8 cellular contexts compared by ENCODE assay signal in the genomic region with DNA sequence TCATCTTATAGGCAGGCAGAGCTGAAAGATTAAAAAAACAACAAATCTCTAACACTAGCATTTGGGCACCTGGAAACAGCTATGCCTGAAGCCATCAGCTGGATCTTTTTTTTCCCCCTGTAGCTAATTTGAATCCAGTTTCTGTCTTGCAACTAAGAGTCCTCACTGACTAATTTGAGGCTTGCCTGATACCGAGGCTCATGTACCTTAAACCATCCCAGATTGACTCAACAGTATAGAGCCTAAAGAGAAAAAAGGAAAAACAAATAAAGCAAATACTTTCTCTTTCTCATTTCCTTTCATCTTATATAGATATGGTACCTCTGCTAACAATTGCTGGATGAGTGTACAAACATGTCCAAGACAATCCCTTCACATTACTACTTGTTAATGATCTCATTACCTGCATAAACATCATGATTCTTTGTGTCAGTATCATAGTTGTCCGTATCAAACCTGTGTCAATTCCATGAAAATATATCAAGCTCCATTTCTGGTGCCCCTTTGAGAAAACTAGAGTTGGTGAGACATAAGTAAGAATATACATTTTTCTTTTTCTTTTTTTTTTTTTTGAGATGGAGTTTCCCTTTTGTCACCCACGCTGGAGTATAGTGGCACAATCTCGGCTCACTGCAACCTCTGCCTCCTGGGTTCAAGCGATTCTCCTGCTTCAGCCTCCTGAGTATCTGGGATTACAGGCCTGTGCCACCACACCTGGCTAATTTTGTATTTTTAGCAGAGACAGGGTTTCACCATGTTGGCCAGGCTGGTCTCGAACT. TPM values are rescaled to one million over a fixed set of nuclear protein-coding genes. Genes with fewer than 3 reads are reported as not detected.
DNase-seq lines count a peak whose midpoint lies in the region; ATAC-seq lines count a peak whose summit lies in the region.

No MANE protein-coding gene starts in this region.

- no peaks in the 10 kb centered on the region for H3K27me3 Mint-ChIP-seq in activated CD4-positive, alpha-beta T cell treated with anti-CD3 and anti-CD28 coated beads, Interleukin-2, amount 10 ng/mL, durations not matched to agents 24 days and 14 days
- H3K27me3 Mint-ChIP-seq in activated T-helper 2 cell treated with anti-CD3 and anti-CD28 coated beads, Interferon-gamma antibody, Interleukin-2, Interleukin-4, amounts not matched to agents 10 μg/mL and 5 μg/mL and 100 μg/mL, durations not matched to agents 14 hours and 24 hours and 36 hours (ENCODE audit: low read depth) = no peaks in the 10 kb centered on the region

- intact Hi-C loops in activated CD4-positive, alpha-beta T cell treated with anti-CD3 and anti-CD28 coated beads, Interleukin-2, amount 10 ng/mL, durations not matched to agents 24 days and 14 days (cut with micrococcal nuclease) = loop anchor here (1.0 to 5.0 kb wide), 10 partner anchors 16 to 635 kb away; no protein-coding TSS in a partner anchor
- intact Hi-C loops in activated T-helper 2 cell treated with anti-CD3 and anti-CD28 coated beads, Interferon-gamma antibody, Interleukin-2, Interleukin-4, amounts not matched to agents 10 μg/mL and 5 μg/mL and 100 μg/mL, durations not matched to agents 14 hours and 24 hours and 36 hours (cut with micrococcal nuclease) = loop anchor here (1.0 to 10.0 kb wide), 13 partner anchors 16 to 638 kb away; no protein-coding TSS in a partner anchor

- in situ Hi-C loops in ACHN (cut with HindIII; ENCODE audit: low pct_ligation_motif_present, low pct_unique_long_range_greater_than_20kb, low sequenced_read_pairs) = no loop called here

- peak; percentile 71 for ATAC-seq in HG02973 (IDR thresholded peaks at IDR 0.05; ENCODE audit: unreplicated experiment)

- H3K4me3 Mint-ChIP-seq in activated CD4-positive, alpha-beta T cell treated with anti-CD3 and anti-CD28 coated beads, Interleukin-2, amount 10 ng/mL, durations not matched to agents 24 days and 14 days = peak overlapping the region; percentile 55
- H3K4me3 Mint-ChIP-seq in activated T-helper 2 cell treated with anti-CD3 and anti-CD28 coated beads, Interferon-gamma antibody, Interleukin-2, Interleukin-4, amounts not matched to agents 10 μg/mL and 5 μg/mL and 100 μg/mL, durations not matched to agents 14 hours and 24 hours and 36 hours (ENCODE audit: low read depth) = peak overlapping the region; percentile 4

- H3K4me3 ChIP-seq in skin epidermis = no peak overlapping the region

- peak overlapping the region; percentile 93 for H3K27ac Mint-ChIP-seq in activated CD4-positive, alpha-beta T cell treated with anti-CD3 and anti-CD28 coated beads, Interleukin-2, amount 10 ng/mL, durations not matched to agents 24 days and 14 days
- H3K27ac Mint-ChIP-seq in activated T-helper 2 cell treated with anti-CD3 and anti-CD28 coated beads, Interferon-gamma antibody, Interleukin-2, Interleukin-4, amounts not matched to agents 10 μg/mL and 5 μg/mL and 100 μg/mL, durations not matched to agents 14 hours and 24 hours and 36 hours = peak overlapping the region; percentile 95

- no peaks in the 10 kb centered on the region for H3K9me3 Mint-ChIP-seq in activated CD4-positive, alpha-beta T cell treated with anti-CD3 and anti-CD28 coated beads, Interleukin-2, amount 10 ng/mL, durations not matched to agents 24 days and 14 days
- H3K9me3 Mint-ChIP-seq in activated T-helper 2 cell treated with anti-CD3 and anti-CD28 coated beads, Interferon-gamma antibody, Interleukin-2, Interleukin-4, amounts not matched to agents 10 μg/mL and 5 μg/mL and 100 μg/mL, durations not matched to agents 14 hours and 24 hours and 36 hours = no peaks in the 10 kb centered on the region

- H3K36me3 Mint-ChIP-seq in activated CD4-positive, alpha-beta T cell treated with anti-CD3 and anti-CD28 coated beads, Interleukin-2, amount 10 ng/mL, durations not matched to agents 24 days and 14 days (ENCODE audit: low read depth) = no peaks in the 10 kb centered on the region
- H3K36me3 Mint-ChIP-seq in activated T-helper 2 cell treated with anti-CD3 and anti-CD28 coated beads, Interferon-gamma antibody, Interleukin-2, Interleukin-4, amounts not matched to agents 10 μg/mL and 5 μg/mL and 100 μg/mL, durations not matched to agents 14 hours and 24 hours and 36 hours (ENCODE audit: low read depth) = no peaks in the 10 kb centered on the region

- H3K4me1 Mint-ChIP-seq in activated CD4-positive, alpha-beta T cell treated with anti-CD3 and anti-CD28 coated beads, Interleukin-2, amount 10 ng/mL, durations not matched to agents 24 days and 14 days = peaks cover 72% of the 10 kb centered on the region
- H3K4me1 Mint-ChIP-seq in activated T-helper 2 cell treated with anti-CD3 and anti-CD28 coated beads, Interferon-gamma antibody, Interleukin-2, Interleukin-4, amounts not matched to agents 10 μg/mL and 5 μg/mL and 100 μg/mL, durations not matched to agents 14 hours and 24 hours and 36 hours (ENCODE audit: low read depth) = peaks cover 82% of the 10 kb centered on the region

- peak; percentile 76 for DNase-seq in activated CD4-positive, alpha-beta T cell treated with anti-CD3 and anti-CD28 coated beads, Interleukin-2, amount 10 ng/mL, durations not matched to agents 24 days and 14 days
- no peak for DNase-seq in activated CD4-positive, alpha-beta T cell treated with anti-CD3 and anti-CD28 coated beads for 4 hours
- DNase-seq in activated T-helper 2 cell treated with anti-CD3 and anti-CD28 coated beads, Interferon-gamma antibody, Interleukin-2, Interleukin-4, amounts not matched to agents 10 μg/mL and 5 μg/mL and 100 μg/mL, durations not matched to agents 14 hours and 24 hours and 36 hours (ENCODE audit: low spot score) = no peak
- DNase-seq in NCI-H1417 (lab: John Stamatoyannopoulos, UW) (no peak), ACHN (no peak)
- no peak for DNase-seq in activated CD8-positive, alpha-beta memory T cell treated with anti-CD3 and anti-CD28 coated beads for 24 hours

- H3K27ac ChIP-seq in skin epidermis = peak overlapping the region in 17 of 21 experiments; percentile 9 to 87 (median 50)

RNA-seq across cellular contexts. Expression of a gene that starts 43.1 kb away (rescaled TPM):
- total RNA-seq in activated CD4-positive, alpha-beta T cell treated with anti-CD3 and anti-CD28 coated beads, Interleukin-2, amount 10 ng/mL, durations not matched to agents 24 days and 14 days = 368 and 375 TPM in 2 replicates
- 421 and 425 TPM in 2 replicates for total RNA-seq in activated T-helper 2 cell treated with anti-CD3 and anti-CD28 coated beads, Interferon-gamma antibody, Interleukin-2, Interleukin-4, amounts not matched to agents 10 μg/mL and 5 μg/mL and 100 μg/mL, durations not matched to agents 14 hours and 24 hours and 36 hours
